8 cellular contexts compared by ENCODE assay signal in the genomic region with DNA sequence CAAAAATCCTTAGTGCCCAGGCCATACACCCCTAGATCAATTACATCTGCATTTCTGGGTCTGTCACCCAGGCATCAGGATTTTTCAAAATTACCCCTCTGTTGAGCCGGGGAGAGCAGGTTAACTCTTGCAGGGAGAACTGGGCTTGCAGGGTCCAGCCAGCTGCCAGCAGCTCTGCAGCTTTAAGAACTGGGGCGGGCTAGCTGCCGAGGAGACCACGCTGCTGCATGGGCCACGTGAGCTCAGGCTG. TPM values are rescaled to one million over a fixed set of nuclear protein-coding genes. Genes with fewer than 3 reads are reported as not detected.
A peak's percentile ranks its signal among the peaks of the same experiment; 100 is the strongest.
DNase-seq lines count a peak whose midpoint lies in the region; ATAC-seq, FAIRE-seq and TF ChIP-seq lines count a peak whose summit lies in the region.

Gene DGLUCY, plus strand, starts transcription at position 245 of the 250 bp plus-strand sequence. CDS start 46,222 bp downstream, outside the sequence.

- POLR2A ChIA-PET in naive thymus-derived CD8-positive, alpha-beta T cell (lab: Charles Lee) = interaction anchor here (0.6 to 2.4 kb wide), 7 partner anchors 28 to 717 kb away, joined by 3 to 21 read pairs (median 3); partner anchors contain the start of gene CALM1

- peak within 1 kb of the TSS; percentile 43 for H3K4me3 ChIP-seq in WERI-Rb-1 (ENCODE audit: low read depth, low read length)
- peak within 1 kb of the TSS; percentile 57 for H3K4me3 ChIP-seq in urinary bladder (ENCODE audit: low read depth, low read length)

- H3K4me1 ChIP-seq in urinary bladder (ENCODE audit: insufficient read depth) = no peaks in the 10 kb centered on the region

- peak within 1 kb of the TSS; percentile 83 for H3K27ac ChIP-seq in WERI-Rb-1
- H3K27ac ChIP-seq in urinary bladder (ENCODE audit: low read depth) = peak within 1 kb of the TSS; percentile 86

- H3K36me3 Mint-ChIP-seq in naive thymus-derived CD8-positive, alpha-beta T cell = peaks cover 0 to 11% (median 8%) of the 10 kb centered on the region in 3 donors

- FAIRE-seq in HTR-8/SVneo (lab: Jason Lieb, UNC) = peak; percentile 26

- peak within 1 kb of the TSS; percentile 91 to 99 (median 98) for H3K27ac Mint-ChIP-seq in naive thymus-derived CD8-positive, alpha-beta T cell

- peak within 1 kb of the TSS; percentile 86 to 99 (median 94) for H3K4me3 Mint-ChIP-seq in naive thymus-derived CD8-positive, alpha-beta T cell

- no peak for TF ChIP-seq CTCF in WERI-Rb-1 (IDR thresholded peaks at IDR 0.05; ENCODE audit: low read depth, low read length)

- H3K36me3 ChIP-seq in WERI-Rb-1 = no peaks in the 10 kb centered on the region
- no peaks in the 10 kb centered on the region for H3K36me3 ChIP-seq in urinary bladder (ENCODE audit: insufficient read depth)

- H3K9me3 ChIP-seq in WERI-Rb-1 (ENCODE audit: severe bottlenecking) = no peaks in the 10 kb centered on the region

- H3K27me3 Mint-ChIP-seq in naive thymus-derived CD8-positive, alpha-beta T cell = no peaks in the 10 kb centered on the region

- ATAC-seq in GM19467 (IDR thresholded peaks at IDR 0.05; ENCODE audit: unreplicated experiment) = peak; percentile 62
- ATAC-seq in naive thymus-derived CD8-positive, alpha-beta T cell = no peak

- DNase-seq in DMS 273 (lab: John Stamatoyannopoulos, UW; ENCODE audit: unreplicated experiment) (peak; percentile 93), HTR-8/SVneo (ENCODE audit: insufficient read length, low spot score) (peak; percentile 76), WERI-Rb-1 (peak; percentile 84), fibroblast of gingiva (ENCODE audit: low read depth) (peak; percentile 61), inferior parietal cortex (ENCODE audit: extremely low spot score) (no peak)
- DNase-seq in naive thymus-derived CD8-positive, alpha-beta T cell = peak in 3 of 10 donors; percentile 46 to 52 (median 47)

- H3K27me3 ChIP-seq in WERI-Rb-1 (ENCODE audit: insufficient read depth, low read depth, severe bottlenecking) = no peaks in the 10 kb centered on the region

- peaks cover 31 to 86% (median 78%) of the 10 kb centered on the region in 4 donors for H3K4me1 Mint-ChIP-seq in naive thymus-derived CD8-positive, alpha-beta T cell

- H3K9me3 Mint-ChIP-seq in naive thymus-derived CD8-positive, alpha-beta T cell = no peaks in the 10 kb centered on the region

- WGBS in urinary bladder = under 1% methylated on average over 5 of the region's 5 CpGs

RNA-seq across cellular contexts. Expression of gene DGLUCY, which starts in this region (rescaled TPM):
- 10 to 100 TPM; 83.5 to 83.9 TPM for total RNA-seq in naive thymus-derived CD8-positive, alpha-beta T cell
- polyA plus RNA-seq in naive thymus-derived CD8-positive, alpha-beta T cell = 10 to 100 TPM; 24.9 to 38.5 (median 28.5) TPM
- total RNA-seq in urinary bladder = 44.6 TPM
- 55.9 TPM for polyA plus RNA-seq in urinary bladder
